In genomic region chr7:151869457-151869856, GRCh38 we compare ENCODE assay signal across 26 cellular contexts. TPM values are rescaled to one million over a fixed set of nuclear protein-coding genes. Genes with fewer than 3 reads are reported as not detected.
DNase-seq lines count a peak whose midpoint lies in the region; ATAC-seq and TF ChIP-seq lines count a peak whose summit lies in the region.
"Had no signal": no experiment of that assay in that cellular context is flagged by ENCODE, and none has a peak within 500 bp of the region (broad histone marks: within the 10 kb centered on the region; RNA-seq: fewer than 3 reads in every experiment).

No MANE protein-coding gene starts in this region.

- intact Hi-C loops in Right ventricle myocardium superior (cut with DNase I) (no loop called here), Right ventricle myocardium inferior (cut with DNase I) (loop anchor here (5.0 kb wide), 1 partner anchor 87 kb away; no protein-coding TSS in a partner anchor)

- H3K27me3 ChIP-seq in layer of hippocampus (ENCODE audit: control insufficient read depth, insufficient read depth, low read length), result no peaks in the 10 kb centered on the region
- H3K27me3 ChIP-seq: colonic mucosa, gastrocnemius medialis, sigmoid colon, tibial nerve had no signal

- H3K4me3 Mint-ChIP-seq in chondrocyte (ENCODE audit: unreplicated experiment), result no peak overlapping the region
- H3K4me3 Mint-ChIP-seq: activated naive CD8-positive, alpha-beta T cell treated with anti-CD3 and anti-CD28 coated beads, Interleukin-2, amount 50 U/mL, for 24 hours; activated T-cell treated with anti-CD3 and anti-CD28 coated beads, Interleukin-2, amount 50 U/mL, for 4 hours; CD4-positive, alpha-beta T cell; naive thymus-derived CD8-positive, alpha-beta T cell had no signal

- DNase-seq in Right ventricle myocardium superior, result peak; percentile 35
- DNase-seq in Right ventricle myocardium inferior (ENCODE audit: missing footprints), result no peak
- DNase-seq in chondrocyte (ENCODE audit: low spot score), result peak; percentile 53
- DNase-seq in substantia nigra (lab: John Stamatoyannopoulos, UW), result peak in 2 of 49 donors; percentile 14 to 21
- no peak for DNase-seq in NCI-H2107 treated with DMSO at 0.1 percent for 48 hours (lab: John Stamatoyannopoulos, UW; ENCODE audit: unreplicated experiment)
- DNase-seq in NCI-H146 treated with DMSO at 0.1 percent for 48 hours (lab: John Stamatoyannopoulos, UW; ENCODE audit: unreplicated experiment), result no peak
- DNase-seq: activated CD4-positive, alpha-beta T cell treated with anti-CD3 and anti-CD28 coated beads for 48 hours; activated naive CD8-positive, alpha-beta T cell treated with anti-CD3 and anti-CD28 coated beads, Interleukin-2, amount 50 U/mL, for 24 hours; activated T-cell treated with anti-CD3 and anti-CD28 coated beads, Interleukin-2, amount 50 U/mL, for 4 hours; CD4-positive, alpha-beta T cell; colonic mucosa; gastrocnemius medialis; Karpas-422; midbrain; NCI-H1436; NCI-H510A treated with DMSO at 0.1 percent for 48 hours; PC-3; sigmoid colon; stimulated activated naive CD4-positive, alpha-beta T cell treated with Interleukin-2 at 50 U/mL for 16 hours; WERI-Rb-1 had no signal

- no peak overlapping the region for H3K27ac Mint-ChIP-seq in chondrocyte (ENCODE audit: unreplicated experiment)
- H3K27ac Mint-ChIP-seq: activated naive CD8-positive, alpha-beta T cell treated with anti-CD3 and anti-CD28 coated beads, Interleukin-2, amount 50 U/mL, for 24 hours; CD4-positive, alpha-beta T cell had no signal

- peaks cover 5% of the 10 kb centered on the region for H3K4me1 Mint-ChIP-seq in chondrocyte (ENCODE audit: low read depth)

- no peaks in the 10 kb centered on the region for H3K9me3 Mint-ChIP-seq in chondrocyte (ENCODE audit: low read depth)
- H3K9me3 Mint-ChIP-seq: activated naive CD8-positive, alpha-beta T cell treated with anti-CD3 and anti-CD28 coated beads, Interleukin-2, amount 50 U/mL, for 24 hours; activated T-cell treated with anti-CD3 and anti-CD28 coated beads, Interleukin-2, amount 50 U/mL, for 4 hours; CD4-positive, alpha-beta T cell; naive thymus-derived CD8-positive, alpha-beta T cell had no signal

- H3K27ac ChIP-seq in layer of hippocampus (ENCODE audit: low read depth, low read length), result peak overlapping the region; percentile 38
- peak overlapping the region; percentile 4 for H3K27ac ChIP-seq in substantia nigra (ENCODE audit: low read depth, low read length, poor library complexity, severe bottlenecking)
- H3K27ac ChIP-seq: colonic mucosa, GM23248, parathyroid adenoma, WERI-Rb-1 had no signal

- H3K27me3 Mint-ChIP-seq in chondrocyte (ENCODE audit: low read depth), result peaks cover 2% of the 10 kb centered on the region
- H3K27me3 Mint-ChIP-seq: activated naive CD8-positive, alpha-beta T cell treated with anti-CD3 and anti-CD28 coated beads, Interleukin-2, amount 50 U/mL, for 24 hours; CD4-positive, alpha-beta T cell; naive thymus-derived CD8-positive, alpha-beta T cell had no signal

- ATAC-seq in Right ventricle myocardium superior (ENCODE audit: poor library complexity) (peak; percentile 17), Right ventricle myocardium inferior (no peak), HG02610 (IDR thresholded peaks at IDR 0.05; ENCODE audit: unreplicated experiment) (no peak)
- ATAC-seq: activated naive CD8-positive, alpha-beta T cell treated with anti-CD3 and anti-CD28 coated beads, Interleukin-2, amount 50 U/mL, for 24 hours; activated T-cell treated with anti-CD3 and anti-CD28 coated beads, Interleukin-2, amount 50 U/mL, for 4 hours; naive thymus-derived CD8-positive, alpha-beta T cell; PC-3 had no signal

- H3K36me3 Mint-ChIP-seq in chondrocyte (ENCODE audit: low read depth), result no peaks in the 10 kb centered on the region

- TF ChIP-seq CTCF in chondrocyte (IDR thresholded peaks at IDR 0.05), result no peak

RNA-seq across cellular contexts. Expression of gene PRKAG2, which starts 7.5 kb away (rescaled TPM):
- total RNA-seq in Right ventricle myocardium superior (120 TPM), Right ventricle myocardium inferior (122 TPM), chondrocyte (16.1 to 35.4 TPM (median 33.6 TPM) in 3 replicates)

Comparison
In these comparisons a context has a peak if more than half of its experiments do, and no peak if none do; other contexts are left out.
1. DNase-seq: peak in Right ventricle myocardium superior (single experiment) and chondrocyte (single experiment); none in Right ventricle myocardium inferior (single experiment), NCI-H2107 treated with DMSO at 0.1 percent for 48 hours (single experiment) and NCI-H146 treated with DMSO at 0.1 percent for 48 hours (single experiment).